ENCODE assay signal across 9 cellular contexts in genomic region chr3:11634974-11635612, GRCh38. TPM values are rescaled to one million over a fixed set of nuclear protein-coding genes. Genes with fewer than 3 reads are reported as not detected.
DNase-seq lines count a peak whose midpoint lies in the region; ATAC-seq, FAIRE-seq and TF ChIP-seq lines count a peak whose summit lies in the region.
"Had no signal": no experiment of that assay in that cellular context is flagged by ENCODE, and none has a peak within 500 bp of the region (broad histone marks: within the 10 kb centered on the region; RNA-seq: fewer than 3 reads in every experiment).

No MANE protein-coding gene starts in this region.

- H3K27ac ChIP-seq in K562 (ENCODE audit: extremely low read depth, low read depth, low read length) = no peak overlapping the region
- peak overlapping the region; percentile 7 for H3K27ac ChIP-seq in muscle layer of colon (ENCODE audit: low read depth, low read length)
- peak overlapping the region; percentile 30 to 88 for H3K27ac ChIP-seq in tibial artery

- H3K4me3 Mint-ChIP-seq in activated T-cell treated with anti-CD3 and anti-CD28 coated beads, Interleukin-2, amount 50 U/mL, for 24 hours = no peak overlapping the region
- peak overlapping the region in 1 of 2 donors; percentile 4 for H3K4me3 Mint-ChIP-seq in activated T-cell treated with anti-CD3 and anti-CD28 coated beads, Interleukin-2, amount 50 U/mL, for 72 hours

- H3K9ac ChIP-seq in K562 (ENCODE audit: insufficient read depth in 1 of 2, low read depth in 2 of 2, low read length in 2 of 2) = no peak overlapping the region
- H3K9ac ChIP-seq in muscle layer of colon (ENCODE audit: low read length) = peak overlapping the region; percentile 28

- POLR2A ChIA-PET in K562 (lab: Yijun Ruan, JAX) = interaction anchor here (1.0 to 1.6 kb wide), 2 partner anchors 11 to 85 kb away, joined by 3 to 4 read pairs; no protein-coding TSS in a partner anchor

- in situ Hi-C loops in K562 (cut with MboI) = no loop called here

- TF ChIP-seq CTCF in K562 (IDR thresholded peaks at IDR 0.05 in 2 of 3, conservative IDR thresholded peaks at IDR 0.05 in 1 of 3; ENCODE audit: insufficient read depth in 2 of 3, low read depth in 1 of 3, low read length in 3 of 3) (no peak), tibial artery (IDR thresholded peaks at IDR 0.05) (no peak)

- H3K36me3 ChIP-seq in K562 (ENCODE audit: control insufficient read depth, insufficient read depth, low read length) (no peaks in the 10 kb centered on the region), muscle layer of colon (ENCODE audit: insufficient read depth, low read length) (no peaks in the 10 kb centered on the region), tibial artery (no peaks in the 10 kb centered on the region)

- peaks cover 87% of the 10 kb centered on the region for H3K4me1 Mint-ChIP-seq in activated T-cell treated with anti-CD3 and anti-CD28 coated beads, Interleukin-2, amount 50 U/mL, for 24 hours (ENCODE audit: low read depth)
- H3K4me1 Mint-ChIP-seq in activated T-cell treated with anti-CD3 and anti-CD28 coated beads, Interleukin-2, amount 50 U/mL, for 72 hours (ENCODE audit: low read depth) = peaks cover 87% of the 10 kb centered on the region

- WGBS in K562 (ENCODE audit: insufficient coverage, low coverage, missing lambda C conversion rate) = 21% methylated on average over 4 of the region's 4 CpGs

- H3K9me3 ChIP-seq in K562 (replicated peaks; ENCODE audit: control insufficient read depth, insufficient read depth, low read depth, low read length) (no peaks in the 10 kb centered on the region), muscle layer of colon (ENCODE audit: low read length) (no peaks in the 10 kb centered on the region), tibial artery (no peaks in the 10 kb centered on the region)

- no peak overlapping the region for H3K4me2 ChIP-seq in K562 (ENCODE audit: insufficient read depth, low read length)

- H3K79me2 ChIP-seq in K562 (ENCODE audit: control insufficient read depth, insufficient read depth, low read length) = peaks cover 63% of the 10 kb centered on the region

- 0 out of 5 replicates have a peak, but pooled peaks cover 0 to 10% of the 10 kb centered on the region in 2 experiments for H3K27me3 ChIP-seq in K562 (ENCODE audit: control insufficient read depth in 2 of 2, insufficient read depth in 2 of 2, low read length in 2 of 2)
- no peaks in the 10 kb centered on the region for H3K27me3 ChIP-seq in muscle layer of colon (ENCODE audit: control insufficient read depth in 1 of 2, insufficient read depth in 2 of 2, low read length in 2 of 2)
- no peaks in the 10 kb centered on the region for H3K27me3 ChIP-seq in tibial artery

- H3K4me1 ChIP-seq in K562 (replicated peaks in 1 of 2; ENCODE audit: control insufficient read depth in 2 of 2, insufficient read depth in 2 of 2, low read length in 2 of 2) (peaks cover 3 to 33% of the 10 kb centered on the region in 2 experiments; a peak in 4 of 5 replicates), muscle layer of colon (ENCODE audit: insufficient read depth, low read length) (peaks cover 95% of the 10 kb centered on the region), tibial artery (peaks cover 8 to 100% (median 69%) of the 10 kb centered on the region in 4 donors)

- no peak for TF ChIP-seq POLR2A in K562 (conservative IDR thresholded peaks at IDR 0.05)

- peak; percentile 40 for FAIRE-seq in K562 (lab: Jason Lieb, UNC)

- H2AFZ ChIP-seq in K562 (ENCODE audit: low read depth, low read length) = no peak overlapping the region

- TF ChIP-seq EP300 in K562 (IDR thresholded peaks at IDR 0.05; ENCODE audit: low read length) = no peak

- no peak for DNase-seq in activated T-cell treated with anti-CD3 and anti-CD28 coated beads, Interleukin-2, amount 50 U/mL, for 24 hours
- no peak for DNase-seq in activated T-cell treated with anti-CD3 and anti-CD28 coated beads, Interleukin-2, amount 50 U/mL, for 72 hours
- no peak for DNase-seq in K562 (ENCODE audit: extremely low read depth in 1 of 4, low spot score in 3 of 4)
- DNase-seq in tibial artery = no peak
- DNase-seq in activated gamma-delta T cell (lab: John Stamatoyannopoulos, UW) = no peak
- no peak for DNase-seq in mesenteric fat pad (ENCODE audit: low spot score)
- DNase-seq in activated CD8-positive, alpha-beta memory T cell treated with anti-CD3 and anti-CD28 coated beads, Interleukin-2, amount 50 U/mL, for 4 hours = no peak
- DNase-seq: NCI-H1930 had no signal

- H3K27me3 Mint-ChIP-seq in activated T-cell treated with anti-CD3 and anti-CD28 coated beads, Interleukin-2, amount 50 U/mL, for 24 hours = no peaks in the 10 kb centered on the region
- H3K27me3 Mint-ChIP-seq in activated T-cell treated with anti-CD3 and anti-CD28 coated beads, Interleukin-2, amount 50 U/mL, for 72 hours (ENCODE audit: low read depth) = no peaks in the 10 kb centered on the region

- H3K27ac Mint-ChIP-seq in activated T-cell treated with anti-CD3 and anti-CD28 coated beads, Interleukin-2, amount 50 U/mL, for 24 hours = peak overlapping the region; percentile 1
- H3K27ac Mint-ChIP-seq in activated T-cell treated with anti-CD3 and anti-CD28 coated beads, Interleukin-2, amount 50 U/mL, for 72 hours = no peak overlapping the region

- no peaks in the 10 kb centered on the region for H3K9me3 Mint-ChIP-seq in activated T-cell treated with anti-CD3 and anti-CD28 coated beads, Interleukin-2, amount 50 U/mL, for 24 hours
- no peaks in the 10 kb centered on the region for H3K9me3 Mint-ChIP-seq in activated T-cell treated with anti-CD3 and anti-CD28 coated beads, Interleukin-2, amount 50 U/mL, for 72 hours

- no peaks in the 10 kb centered on the region for H3K9me1 ChIP-seq in K562 (ENCODE audit: control insufficient read depth, insufficient read depth, low read length)

- intact Hi-C loops in K562 (cut with micrococcal nuclease) = no loop called here
- intact Hi-C loops in tibial artery (cut with DNase I; ENCODE audit: low total_unique reads) = no loop called here

- no peak for ATAC-seq in activated T-cell treated with anti-CD3 and anti-CD28 coated beads, Interleukin-2, amount 50 U/mL, for 72 hours (replicated peaks in 1 of 2)
- ATAC-seq in K562 = no peak

- TF ChIP-seq RAD21 in K562 (CRISPR knock-in tag; conservative IDR thresholded peaks at IDR 0.05 in 1 of 2, IDR thresholded peaks at IDR 0.05 in 1 of 2) = no peak

- CTCF ChIA-PET in K562 (lab: Yijun Ruan, JAX; ENCODE audit: low intra/inter-chr PET ratio) = no interaction called here

- H3K36me3 Mint-ChIP-seq in activated T-cell treated with anti-CD3 and anti-CD28 coated beads, Interleukin-2, amount 50 U/mL, for 24 hours (ENCODE audit: low read depth) = peaks cover 13% of the 10 kb centered on the region
- H3K36me3 Mint-ChIP-seq in activated T-cell treated with anti-CD3 and anti-CD28 coated beads, Interleukin-2, amount 50 U/mL, for 72 hours (ENCODE audit: insufficient read depth in 2 of 2) = peaks cover 0 to 1% of the 10 kb centered on the region in 2 donors

- H3K4me3 ChIP-seq in K562 = no peak overlapping the region
- H3K4me3 ChIP-seq in muscle layer of colon (ENCODE audit: low read depth in 1 of 2, low read length in 2 of 2) = peak overlapping the region in 1 of 2 donors; percentile 28
- no peak overlapping the region for H3K4me3 ChIP-seq in tibial artery

- no TSS peak for BruUV-seq in K562 (replicated peaks; lab: Mats Ljungman, UMichigan)

- peaks cover 11% of the 10 kb centered on the region for H4K20me1 ChIP-seq in K562 (replicated peaks; ENCODE audit: control insufficient read depth, insufficient read depth, low read length)

TF ChIP-seq in K562, 482 proteins besides CTCF, POLR2A, EP300 and RAD21:
- peak; percentile 43; the same call in 1 of the 2 replicates for TF ChIP-seq NFIC (IDR thresholded peaks at IDR 0.05)
- 0 out of 2 replicates have a peak, but pooled peaks have one; percentile 14 for TF ChIP-seq TCF3 (CRISPR knock-in tag; IDR thresholded peaks at IDR 0.05)
- TF ChIP-seq HMGXB4 (CRISPR knock-in tag; IDR thresholded peaks at IDR 0.05) = no peak
- TF ChIP-seq CBX3 (IDR thresholded peaks at IDR 0.05; ENCODE audit: borderline replicate concordance in 1 of 2, low read length in 2 of 2) = no peak

RNA-seq across cellular contexts. Expression of gene VGLL4, which starts 8.6 kb away (rescaled TPM):
- 10 to 100 TPM; 22.3 to 23.7 TPM for total RNA-seq in activated T-cell treated with anti-CD3 and anti-CD28 coated beads, Interleukin-2, amount 50 U/mL, for 72 hours
- total RNA-seq in K562 (2011; cell fraction: chromatin; rRNA removed; ENCODE audit: low replicate concordance) = 17.9 and 20.7 TPM in 2 replicates
- 12.3 and 14.2 TPM in 2 replicates for total RNA-seq in K562 (2011; cell fraction: nucleolus; rRNA removed)
- 15.4 and 21.1 TPM in 2 replicates for total RNA-seq in K562 (2011; cell fraction: nucleoplasm; rRNA removed)
- total RNA-seq in K562 (2014; rRNA removed) = 5.6 and 7.8 TPM in 2 replicates
- total RNA-seq in K562 (2014; rRNA removed; fragmentation: Illumina TruSeq; extraction: Trizol) = 6.2 and 6.5 TPM in 2 replicates
- 8.6 and 9.1 TPM in 2 replicates for total RNA-seq in K562 (2015; rRNA removed; fragmentation: Illumina TruSeq; extraction: Trizol)
- total RNA-seq in K562 (2021) = 10.9 and 11.5 TPM in 2 replicates
- polyA plus RNA-seq in K562 (2011; rRNA removed) = 10.3 and 15.9 TPM in 2 replicates
- 18.6 and 19.8 TPM in 2 replicates for polyA plus RNA-seq in K562 (2011; cell fraction: cytosol; rRNA removed)
- polyA plus RNA-seq in K562 (2011; cell fraction: nucleus; rRNA removed) = 20.0 and 20.9 TPM in 2 replicates
- 10.6 and 13.2 TPM in 2 replicates for polyA plus RNA-seq in K562 (2012)
- 7.8 and 9.5 TPM in 2 replicates for polyA plus RNA-seq in K562 (2014; fragmentation: Illumina TruSeq; extraction: Trizol)
- polyA plus RNA-seq in K562 (2014; fragmentation: Nextera tagmentation; extraction: Ambion mirVana) = 1 to 10 TPM in 1 of 2 experiments, under 1 TPM in 1; 0.27 to 1.0 TPM
- polyA plus RNA-seq in K562 (2014; rRNA removed) = 10.2 and 13.3 TPM in 2 replicates
- polyA minus RNA-seq in K562 (2011; rRNA and poly(A)+ RNA removed) = 9.5 and 10.5 TPM in 2 replicates
- polyA minus RNA-seq in K562 (2011; cell fraction: cytosol; rRNA and poly(A)+ RNA removed) = 5.0 and 10.6 TPM in 2 replicates
- 10.1 and 16.2 TPM in 2 replicates for polyA minus RNA-seq in K562 (2011; cell fraction: nucleus; rRNA and poly(A)+ RNA removed)
- 57.5 TPM for total RNA-seq in mesenteric fat pad
